11 cellular contexts compared by ENCODE assay signal in genomic region chr1:160095382-160096105, GRCh38. TPM values are rescaled to one million over a fixed set of nuclear protein-coding genes. Genes with fewer than 3 reads are reported as not detected.
DNase-seq lines count a peak whose midpoint lies in the region; ATAC-seq and TF ChIP-seq lines count a peak whose summit lies in the region.
"Had no signal": no experiment of that assay in that cellular context is flagged by ENCODE, and none has a peak within 500 bp of the region (broad histone marks: within the 10 kb centered on the region; RNA-seq: fewer than 3 reads in every experiment).

No MANE protein-coding gene starts in this region.

- TF ChIP-seq CTCF in glutamatergic neuron (IDR thresholded peaks at IDR 0.05; ENCODE audit: partially characterized antibody, unreplicated experiment) (no peak), lower leg skin (IDR thresholded peaks at IDR 0.05) (no peak)

- H3K9me3 Mint-ChIP-seq in glutamatergic neuron (ENCODE audit: unreplicated experiment): peaks cover 11% of the 10 kb centered on the region

- peaks cover 11% of the 10 kb centered on the region for H3K27me3 Mint-ChIP-seq in glutamatergic neuron (ENCODE audit: unreplicated experiment)

- no peaks in the 10 kb centered on the region for H3K36me3 Mint-ChIP-seq in glutamatergic neuron (ENCODE audit: unreplicated experiment)

- no peak overlapping the region for H3K4me3 ChIP-seq in lower leg skin (ENCODE audit: low read depth, poor library complexity, severe bottlenecking)

- H3K4me3 Mint-ChIP-seq in glutamatergic neuron (ENCODE audit: unreplicated experiment): no peak overlapping the region

- intact Hi-C loops in lower leg skin (cut with DNase I; ENCODE audit: low total_unique reads): no loop called here

- peak overlapping the region; percentile 8 for H3K27ac Mint-ChIP-seq in glutamatergic neuron (ENCODE audit: unreplicated experiment)

- 82 to 96% methylated on average over 4 of the region's 4 CpGs for WGBS in lower leg skin, 2 donors

- DNase-seq in ELF-1 (ENCODE audit: low read depth, low spot score): peak; percentile 54
- peak; percentile 75 to 89 for DNase-seq in NCI-H526 (lab: John Stamatoyannopoulos, UW)
- DNase-seq in glutamatergic neuron: no peak
- DNase-seq in pons (ENCODE audit: low spot score): peak; percentile 95
- no peak for DNase-seq in lower leg skin (ENCODE audit: low spot score in 2 of 2)
- no peak for DNase-seq in cerebellum (ENCODE audit: low spot score)
- no peak for DNase-seq in stimulated activated CD4-positive, alpha-beta T cell treated with anti-CD3 and anti-CD28 coated beads, Interleukin-4, amount 100 ng/mL, for 24 hours

- no peak for TF ChIP-seq POLR2A in lower leg skin (IDR thresholded peaks at IDR 0.05)

- H3K4me1 Mint-ChIP-seq in glutamatergic neuron (ENCODE audit: low read depth, unreplicated experiment): peaks cover 15% of the 10 kb centered on the region

- ATAC-seq in GM19395 (IDR thresholded peaks at IDR 0.05; ENCODE audit: unreplicated experiment): no peak

RNA-seq across cellular contexts. Expression of gene IGSF8, which starts 2.9 kb away (rescaled TPM):
- 45.9 TPM for total RNA-seq in glutamatergic neuron (ENCODE audit: unreplicated experiment)
- total RNA-seq in lower leg skin: 10 to 100 TPM; 44.5 to 74.5 (median 54.9) TPM
- total RNA-seq in cerebellum: 24.0 TPM

RNA-seq across cellular contexts. Expression of gene KCNJ9, which starts 14.2 kb away (rescaled TPM):
- total RNA-seq in glutamatergic neuron (ENCODE audit: unreplicated experiment): 2.0 TPM
- under 1 TPM in 1 of 4 donors, not detected in 3; 0.12 TPM for total RNA-seq in lower leg skin
- total RNA-seq in cerebellum: 12.0 TPM
- total RNA-seq: Daoy, epithelial cell of proximal tubule, pulmonary artery endothelial cell had no signal

RNA-seq across cellular contexts. Expression of gene ATP1A2, which starts 20.0 kb away (rescaled TPM):
- total RNA-seq in glutamatergic neuron (ENCODE audit: unreplicated experiment) (not detected), lower leg skin (1 to 10 TPM; 1.1 to 5.8 (median 5.0) TPM), cerebellum (118 TPM)
- total RNA-seq: Daoy, epithelial cell of proximal tubule, pulmonary artery endothelial cell had no signal

RNA-seq across cellular contexts. Expression of gene KCNJ10, which starts 25.6 kb away (rescaled TPM):
- not detected for total RNA-seq in glutamatergic neuron (ENCODE audit: unreplicated experiment)
- not detected for total RNA-seq in lower leg skin
- total RNA-seq in cerebellum: 3.4 TPM
- total RNA-seq: epithelial cell of proximal tubule, pulmonary artery endothelial cell had no signal

RNA-seq across cellular contexts. Expression of gene ATP1A4, which starts 55.9 kb away (rescaled TPM):
- total RNA-seq in glutamatergic neuron (ENCODE audit: unreplicated experiment) (not detected), lower leg skin (under 1 TPM in 1 of 4 donors, not detected in 3; 0.32 TPM), cerebellum (0.64 TPM)
- total RNA-seq: Daoy, epithelial cell of proximal tubule, pulmonary artery endothelial cell had no signal

Comparison
In these comparisons a context has a peak if more than half of its experiments do, and no peak if none do; other contexts are left out.
1. DNase-seq: peak in ELF-1 (single experiment), NCI-H526 (2 of 2) and pons (single experiment); none in glutamatergic neuron (single experiment), lower leg skin (0 of 2), cerebellum (single experiment) and stimulated activated CD4-positive, alpha-beta T cell treated with anti-CD3 and anti-CD28 coated beads, Interleukin-4, amount 100 ng/mL, for 24 hours (single experiment).
2. RNA of gene ATP1A2, which starts 20.0 kb away (total RNA-seq): 118 TPM in cerebellum (single experiment); 1.1 to 5.8 TPM in lower leg skin and not detected in glutamatergic neuron (single experiment); every median in the first group is over 10 times any median in the second.